17 cellular contexts compared by ENCODE assay signal in genomic region chr21:37871121-37871862, GRCh38. TPM values are rescaled to one million over a fixed set of nuclear protein-coding genes. Genes with fewer than 3 reads are reported as not detected.
A peak's percentile ranks its signal among the peaks of the same experiment; 100 is the strongest.
DNase-seq lines count a peak whose midpoint lies in the region; ATAC-seq, FAIRE-seq and TF ChIP-seq lines count a peak whose summit lies in the region.
"Had no signal": no experiment of that assay in that cellular context is flagged by ENCODE, and none has a peak within 500 bp of the region (broad histone marks: within the 10 kb centered on the region; RNA-seq: fewer than 3 reads in every experiment).

No MANE protein-coding gene starts in this region.

- TF ChIP-seq POLR2A in breast epithelium (IDR thresholded peaks at IDR 0.05) = no peak

- H3K9ac ChIP-seq in astrocyte (ENCODE audit: low read length) = no peak overlapping the region

- H3K4me2 ChIP-seq in astrocyte (ENCODE audit: low read length) = peak overlapping the region; percentile 51

- H3K27ac Mint-ChIP-seq in MCF 10A (ENCODE audit: low read depth, unreplicated experiment) (no peak overlapping the region), astrocyte (ENCODE audit: unreplicated experiment) (peak overlapping the region; percentile 59)
- H3K27ac Mint-ChIP-seq: activated CD8-positive, alpha-beta T cell treated with anti-CD3 and anti-CD28 coated beads, Interleukin-2, amount 10 ng/mL, durations not matched to agents 7 days and 5 days; stimulated activated naive CD8-positive, alpha-beta T cell treated with anti-CD3 and anti-CD28 coated beads, Interleukin-15, amount 100 ng/mL, for 72 hours had no signal

- no peaks in the 10 kb centered on the region for H3K79me2 ChIP-seq in astrocyte (ENCODE audit: insufficient read depth, low read length)

- H3K36me3 ChIP-seq in breast epithelium (no peaks in the 10 kb centered on the region), astrocyte (ENCODE audit: insufficient read depth, low read length) (no peaks in the 10 kb centered on the region)
- H3K36me3 ChIP-seq: sigmoid colon had no signal

- BruUV-seq in MCF 10A (replicated peaks; lab: Mats Ljungman, UMichigan) = no TSS peak

- H4K20me1 ChIP-seq in astrocyte (ENCODE audit: insufficient read depth, low read length) = no peaks in the 10 kb centered on the region

- ATAC-seq in foreskin keratinocyte (peak; percentile 79), left lobe of liver (no peak), GM21737 (IDR thresholded peaks at IDR 0.05; ENCODE audit: unreplicated experiment) (no peak)
- ATAC-seq: activated CD8-positive, alpha-beta T cell treated with anti-CD3 and anti-CD28 coated beads, Interleukin-2, amount 10 ng/mL, durations not matched to agents 7 days and 5 days; SK-N-SH treated with all-trans-retinoic acid at 6 μM for 48 hours; stimulated activated naive CD8-positive, alpha-beta T cell treated with anti-CD3 and anti-CD28 coated beads, Interleukin-15, amount 100 ng/mL, for 72 hours had no signal

- peak; percentile 77 for FAIRE-seq in astrocyte (lab: Jason Lieb, UNC)

- no peaks in the 10 kb centered on the region for H3K36me3 Mint-ChIP-seq in MCF 10A (ENCODE audit: insufficient read depth, unreplicated experiment)
- no peaks in the 10 kb centered on the region for H3K36me3 Mint-ChIP-seq in astrocyte (ENCODE audit: low read depth, unreplicated experiment)

- TF ChIP-seq CTCF in MCF 10A (IDR thresholded peaks at IDR 0.05; ENCODE audit: unreplicated experiment) (no peak), breast epithelium (IDR thresholded peaks at IDR 0.05) (no peak), astrocyte (IDR thresholded peaks at IDR 0.05; ENCODE audit: insufficient read depth, low read depth, low read length) (no peak), foreskin keratinocyte (conservative IDR thresholded peaks at IDR 0.05) (no peak)

- H3K4me3 Mint-ChIP-seq in MCF 10A (ENCODE audit: unreplicated experiment) = no peak overlapping the region
- no peak overlapping the region for H3K4me3 Mint-ChIP-seq in astrocyte (ENCODE audit: unreplicated experiment)
- H3K4me3 Mint-ChIP-seq: activated CD8-positive, alpha-beta T cell treated with anti-CD3 and anti-CD28 coated beads, Interleukin-2, amount 10 ng/mL, durations not matched to agents 7 days and 5 days; neural crest cell; stimulated activated naive CD8-positive, alpha-beta T cell treated with anti-CD3 and anti-CD28 coated beads, Interleukin-15, amount 100 ng/mL, for 72 hours had no signal

- no peak overlapping the region for H3K4me3 ChIP-seq in breast epithelium
- H3K4me3 ChIP-seq in astrocyte (ENCODE audit: insufficient read depth, low read depth, low read length) = no peak overlapping the region
- H3K4me3 ChIP-seq: sigmoid colon had no signal

- H3K9me3 ChIP-seq in breast epithelium (no peaks in the 10 kb centered on the region), astrocyte (ENCODE audit: insufficient read depth, low read depth, low read length) (no peaks in the 10 kb centered on the region)
- H3K9me3 ChIP-seq: sigmoid colon had no signal

- H3K27me3 ChIP-seq in breast epithelium (peaks cover 0 to 28% of the 10 kb centered on the region in 2 donors), astrocyte (ENCODE audit: insufficient read depth, low read length) (no peaks in the 10 kb centered on the region), foreskin keratinocyte (no peaks in the 10 kb centered on the region)

- H3K9me3 Mint-ChIP-seq in MCF 10A (ENCODE audit: unreplicated experiment) (no peaks in the 10 kb centered on the region), astrocyte (ENCODE audit: unreplicated experiment) (no peaks in the 10 kb centered on the region)
- H3K9me3 Mint-ChIP-seq: neural crest cell; stimulated activated naive CD8-positive, alpha-beta T cell treated with anti-CD3 and anti-CD28 coated beads, Interleukin-15, amount 100 ng/mL, for 72 hours had no signal

- intact Hi-C loops in MCF 10A (cut with micrococcal nuclease) (no loop called here), breast epithelium (cut with DNase I; ENCODE audit: low total_unique reads) (loop anchor here (5.0 kb wide), 1 partner anchor 536 kb away; no protein-coding TSS in a partner anchor)

- H2AFZ ChIP-seq in astrocyte (ENCODE audit: low read depth, low read length) = no peak overlapping the region

- peaks cover 32% of the 10 kb centered on the region for H3K4me1 Mint-ChIP-seq in MCF 10A (ENCODE audit: insufficient read depth, unreplicated experiment)
- H3K4me1 Mint-ChIP-seq in astrocyte (ENCODE audit: low read depth, unreplicated experiment) = peaks cover 22% of the 10 kb centered on the region
- H3K4me1 Mint-ChIP-seq: neural crest cell; stimulated activated naive CD8-positive, alpha-beta T cell treated with anti-CD3 and anti-CD28 coated beads, Interleukin-15, amount 100 ng/mL, for 72 hours had no signal

- no peak overlapping the region for H3K27ac ChIP-seq in breast epithelium
- peak overlapping the region; percentile 37 for H3K27ac ChIP-seq in astrocyte (ENCODE audit: low read depth, low read length)
- H3K27ac ChIP-seq in foreskin keratinocyte = no peak overlapping the region
- H3K27ac ChIP-seq: sigmoid colon had no signal

- POLR2A ChIA-PET in MCF 10A (lab: Yijun Ruan, JAX) = interaction anchor here (0.7 to 1.7 kb wide), 5 partner anchors 8 to 100 kb away, joined by 3 to 5 read pairs (median 3); no protein-coding TSS in a partner anchor

- CTCF ChIA-PET in MCF 10A (lab: Yijun Ruan, JAX) = interaction anchor here (0.7 to 0.8 kb wide), 3 partner anchors 62 to 436 kb away, joined by 3 read pairs; no protein-coding TSS in a partner anchor

- H3K4me1 ChIP-seq in breast epithelium = no peaks in the 10 kb centered on the region
- H3K4me1 ChIP-seq in astrocyte (ENCODE audit: insufficient read depth, low read length) = peaks cover 13% of the 10 kb centered on the region
- H3K4me1 ChIP-seq in foreskin keratinocyte = peaks cover 19% of the 10 kb centered on the region

- H3K27me3 Mint-ChIP-seq in MCF 10A (ENCODE audit: insufficient read depth, unreplicated experiment) = no peaks in the 10 kb centered on the region
- H3K27me3 Mint-ChIP-seq in astrocyte (ENCODE audit: low read depth, unreplicated experiment) = no peaks in the 10 kb centered on the region

- peak; percentile 66 for DNase-seq in MCF 10A (ENCODE audit: unreplicated experiment)
- no peak for DNase-seq in breast epithelium (ENCODE audit: low spot score in 2 of 2)
- peak; percentile 89 for DNase-seq in astrocyte (ENCODE audit: low read depth)
- peak; percentile 57 to 79 for DNase-seq in foreskin keratinocyte
- no peak for DNase-seq in SIG-M5 treated with dmso at 0.1 percent for 504 hours (lab: John Stamatoyannopoulos, UW; ENCODE audit: unreplicated experiment)
- no peak for DNase-seq in left lobe of liver (ENCODE audit: low spot score)
- DNase-seq in COLO829 (ENCODE audit: low spot score) = no peak
- DNase-seq: 8988T; activated CD8-positive, alpha-beta T cell treated with anti-CD3 and anti-CD28 coated beads, Interleukin-2, amount 10 ng/mL, durations not matched to agents 7 days and 5 days; aorta; sigmoid colon; stimulated activated naive CD8-positive, alpha-beta T cell treated with anti-CD3 and anti-CD28 coated beads, Interleukin-15, amount 100 ng/mL, for 72 hours had no signal

RNA-seq across cellular contexts. Expression of gene KCNJ6, which starts 45.0 kb away (rescaled TPM):
- total RNA-seq in MCF 10A (2022) (0.20 and 0.28 TPM in 2 replicates), breast epithelium (not detected), astrocyte (2.0 and 2.6 TPM in 2 replicates), foreskin keratinocyte (not detected in 2 replicates), left lobe of liver (not detected)
- not detected in 2 replicates for polyA plus RNA-seq in foreskin keratinocyte
- total RNA-seq: activated CD8-positive, alpha-beta T cell treated with anti-CD3 and anti-CD28 coated beads, Interleukin-2, amount 10 ng/mL, durations not matched to agents 7 days and 5 days; HT-29; liver had no signal
- polyA plus RNA-seq: aorta had no signal

Comparison
In these comparisons a context has a peak if more than half of its experiments do, and no peak if none do; other contexts are left out.
1. DNase-seq: peak in MCF 10A (single experiment), astrocyte (single experiment) and foreskin keratinocyte (2 of 2); none in breast epithelium (0 of 2), SIG-M5 treated with dmso at 0.1 percent for 504 hours (single experiment), left lobe of liver (single experiment) and COLO829 (single experiment).